ENCODE assay signal across 1 cellular context in the genomic region with DNA sequence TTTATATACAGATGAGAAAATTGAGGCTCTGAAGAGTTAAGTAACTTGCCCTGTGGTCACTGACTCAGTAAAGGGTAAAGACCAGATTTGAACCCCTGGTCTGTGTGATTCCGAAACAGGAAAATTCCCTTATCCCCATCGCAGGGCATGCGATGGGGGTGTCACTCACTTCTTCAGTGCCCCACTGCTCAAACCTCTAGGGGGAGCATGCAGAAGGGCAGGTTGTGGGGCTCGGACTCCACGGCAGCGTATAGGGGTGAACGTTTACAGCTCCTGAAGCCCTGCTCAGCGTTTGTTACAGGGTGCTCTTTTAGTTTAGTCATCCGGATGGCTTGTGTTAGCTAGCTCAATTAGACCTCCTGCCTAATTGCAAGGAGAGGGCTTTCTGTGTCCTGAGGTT.
TF ChIP-seq lines count a peak whose summit lies in the region.

No MANE protein-coding gene starts in this region.

TF ChIP-seq in WTC11, 78 proteins besides CTCF, POLR2A, EP300 and RAD21 (continued from another document):
- TF ChIP-seq, protein P1, sequence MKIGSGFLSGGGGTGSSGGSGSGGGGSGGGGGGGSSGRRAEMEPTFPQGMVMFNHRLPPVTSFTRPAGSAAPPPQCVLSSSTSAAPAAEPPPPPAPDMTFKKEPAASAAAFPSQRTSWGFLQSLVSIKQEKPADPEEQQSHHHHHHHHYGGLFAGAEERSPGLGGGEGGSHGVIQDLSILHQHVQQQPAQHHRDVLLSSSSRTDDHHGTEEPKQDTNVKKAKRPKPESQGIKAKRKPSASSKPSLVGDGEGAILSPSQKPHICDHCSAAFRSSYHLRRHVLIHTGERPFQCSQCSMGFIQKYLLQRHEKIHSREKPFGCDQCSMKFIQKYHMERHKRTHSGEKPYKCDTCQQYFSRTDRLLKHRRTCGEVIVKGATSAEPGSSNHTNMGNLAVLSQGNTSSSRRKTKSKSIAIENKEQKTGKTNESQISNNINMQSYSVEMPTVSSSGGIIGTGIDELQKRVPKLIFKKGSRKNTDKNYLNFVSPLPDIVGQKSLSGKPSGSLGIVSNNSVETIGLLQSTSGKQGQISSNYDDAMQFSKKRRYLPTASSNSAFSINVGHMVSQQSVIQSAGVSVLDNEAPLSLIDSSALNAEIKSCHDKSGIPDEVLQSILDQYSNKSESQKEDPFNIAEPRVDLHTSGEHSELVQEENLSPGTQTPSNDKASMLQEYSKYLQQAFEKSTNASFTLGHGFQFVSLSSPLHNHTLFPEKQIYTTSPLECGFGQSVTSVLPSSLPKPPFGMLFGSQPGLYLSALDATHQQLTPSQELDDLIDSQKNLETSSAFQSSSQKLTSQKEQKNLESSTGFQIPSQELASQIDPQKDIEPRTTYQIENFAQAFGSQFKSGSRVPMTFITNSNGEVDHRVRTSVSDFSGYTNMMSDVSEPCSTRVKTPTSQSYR (CRISPR knock-in tag; IDR thresholded peaks at IDR 0.05) = no peak
- TF ChIP-seq, protein P2, sequence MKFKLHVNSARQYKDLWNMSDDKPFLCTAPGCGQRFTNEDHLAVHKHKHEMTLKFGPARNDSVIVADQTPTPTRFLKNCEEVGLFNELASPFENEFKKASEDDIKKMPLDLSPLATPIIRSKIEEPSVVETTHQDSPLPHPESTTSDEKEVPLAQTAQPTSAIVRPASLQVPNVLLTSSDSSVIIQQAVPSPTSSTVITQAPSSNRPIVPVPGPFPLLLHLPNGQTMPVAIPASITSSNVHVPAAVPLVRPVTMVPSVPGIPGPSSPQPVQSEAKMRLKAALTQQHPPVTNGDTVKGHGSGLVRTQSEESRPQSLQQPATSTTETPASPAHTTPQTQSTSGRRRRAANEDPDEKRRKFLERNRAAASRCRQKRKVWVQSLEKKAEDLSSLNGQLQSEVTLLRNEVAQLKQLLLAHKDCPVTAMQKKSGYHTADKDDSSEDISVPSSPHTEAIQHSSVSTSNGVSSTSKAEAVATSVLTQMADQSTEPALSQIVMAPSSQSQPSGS (CRISPR knock-in tag; IDR thresholded peaks at IDR 0.05; ENCODE audit: borderline replicate concordance, low read depth) = no peak
- TF ChIP-seq ZNF671 (CRISPR knock-in tag; IDR thresholded peaks at IDR 0.05) (no peak), ARID4B (CRISPR knock-in tag; IDR thresholded peaks at IDR 0.05; ENCODE audit: borderline replicate concordance) (no peak), MXD4 (CRISPR knock-in tag; IDR thresholded peaks at IDR 0.05; ENCODE audit: borderline replicate concordance) (no peak), IRF2 (CRISPR knock-in tag; IDR thresholded peaks at IDR 0.05; ENCODE audit: borderline replicate concordance, low read depth) (no peak), ETV6 (CRISPR knock-in tag; IDR thresholded peaks at IDR 0.05) (no peak)
- TF ChIP-seq, protein P3, sequence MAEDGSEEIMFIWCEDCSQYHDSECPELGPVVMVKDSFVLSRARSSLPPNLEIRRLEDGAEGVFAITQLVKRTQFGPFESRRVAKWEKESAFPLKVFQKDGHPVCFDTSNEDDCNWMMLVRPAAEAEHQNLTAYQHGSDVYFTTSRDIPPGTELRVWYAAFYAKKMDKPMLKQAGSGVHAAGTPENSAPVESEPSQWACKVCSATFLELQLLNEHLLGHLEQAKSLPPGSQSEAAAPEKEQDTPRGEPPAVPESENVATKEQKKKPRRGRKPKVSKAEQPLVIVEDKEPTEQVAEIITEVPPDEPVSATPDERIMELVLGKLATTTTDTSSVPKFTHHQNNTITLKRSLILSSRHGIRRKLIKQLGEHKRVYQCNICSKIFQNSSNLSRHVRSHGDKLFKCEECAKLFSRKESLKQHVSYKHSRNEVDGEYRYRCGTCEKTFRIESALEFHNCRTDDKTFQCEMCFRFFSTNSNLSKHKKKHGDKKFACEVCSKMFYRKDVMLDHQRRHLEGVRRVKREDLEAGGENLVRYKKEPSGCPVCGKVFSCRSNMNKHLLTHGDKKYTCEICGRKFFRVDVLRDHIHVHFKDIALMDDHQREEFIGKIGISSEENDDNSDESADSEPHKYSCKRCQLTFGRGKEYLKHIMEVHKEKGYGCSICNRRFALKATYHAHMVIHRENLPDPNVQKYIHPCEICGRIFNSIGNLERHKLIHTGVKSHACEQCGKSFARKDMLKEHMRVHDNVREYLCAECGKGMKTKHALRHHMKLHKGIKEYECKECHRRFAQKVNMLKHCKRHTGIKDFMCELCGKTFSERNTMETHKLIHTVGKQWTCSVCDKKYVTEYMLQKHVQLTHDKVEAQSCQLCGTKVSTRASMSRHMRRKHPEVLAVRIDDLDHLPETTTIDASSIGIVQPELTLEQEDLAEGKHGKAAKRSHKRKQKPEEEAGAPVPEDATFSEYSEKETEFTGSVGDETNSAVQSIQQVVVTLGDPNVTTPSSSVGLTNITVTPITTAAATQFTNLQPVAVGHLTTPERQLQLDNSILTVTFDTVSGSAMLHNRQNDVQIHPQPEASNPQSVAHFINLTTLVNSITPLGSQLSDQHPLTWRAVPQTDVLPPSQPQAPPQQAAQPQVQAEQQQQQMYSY (CRISPR knock-in tag; IDR thresholded peaks at IDR 0.05) = no peak
- TF ChIP-seq, protein P4, sequence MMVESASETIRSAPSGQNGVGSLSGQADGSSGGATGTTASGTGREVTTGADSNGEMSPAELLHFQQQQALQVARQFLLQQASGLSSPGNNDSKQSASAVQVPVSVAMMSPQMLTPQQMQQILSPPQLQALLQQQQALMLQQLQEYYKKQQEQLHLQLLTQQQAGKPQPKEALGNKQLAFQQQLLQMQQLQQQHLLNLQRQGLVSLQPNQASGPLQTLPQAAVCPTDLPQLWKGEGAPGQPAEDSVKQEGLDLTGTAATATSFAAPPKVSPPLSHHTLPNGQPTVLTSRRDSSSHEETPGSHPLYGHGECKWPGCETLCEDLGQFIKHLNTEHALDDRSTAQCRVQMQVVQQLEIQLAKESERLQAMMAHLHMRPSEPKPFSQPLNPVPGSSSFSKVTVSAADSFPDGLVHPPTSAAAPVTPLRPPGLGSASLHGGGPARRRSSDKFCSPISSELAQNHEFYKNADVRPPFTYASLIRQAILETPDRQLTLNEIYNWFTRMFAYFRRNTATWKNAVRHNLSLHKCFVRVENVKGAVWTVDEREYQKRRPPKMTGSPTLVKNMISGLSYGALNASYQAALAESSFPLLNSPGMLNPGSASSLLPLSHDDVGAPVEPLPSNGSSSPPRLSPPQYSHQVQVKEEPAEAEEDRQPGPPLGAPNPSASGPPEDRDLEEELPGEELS (CRISPR knock-in tag; IDR thresholded peaks at IDR 0.05) = no peak
- TF ChIP-seq, protein P5, sequence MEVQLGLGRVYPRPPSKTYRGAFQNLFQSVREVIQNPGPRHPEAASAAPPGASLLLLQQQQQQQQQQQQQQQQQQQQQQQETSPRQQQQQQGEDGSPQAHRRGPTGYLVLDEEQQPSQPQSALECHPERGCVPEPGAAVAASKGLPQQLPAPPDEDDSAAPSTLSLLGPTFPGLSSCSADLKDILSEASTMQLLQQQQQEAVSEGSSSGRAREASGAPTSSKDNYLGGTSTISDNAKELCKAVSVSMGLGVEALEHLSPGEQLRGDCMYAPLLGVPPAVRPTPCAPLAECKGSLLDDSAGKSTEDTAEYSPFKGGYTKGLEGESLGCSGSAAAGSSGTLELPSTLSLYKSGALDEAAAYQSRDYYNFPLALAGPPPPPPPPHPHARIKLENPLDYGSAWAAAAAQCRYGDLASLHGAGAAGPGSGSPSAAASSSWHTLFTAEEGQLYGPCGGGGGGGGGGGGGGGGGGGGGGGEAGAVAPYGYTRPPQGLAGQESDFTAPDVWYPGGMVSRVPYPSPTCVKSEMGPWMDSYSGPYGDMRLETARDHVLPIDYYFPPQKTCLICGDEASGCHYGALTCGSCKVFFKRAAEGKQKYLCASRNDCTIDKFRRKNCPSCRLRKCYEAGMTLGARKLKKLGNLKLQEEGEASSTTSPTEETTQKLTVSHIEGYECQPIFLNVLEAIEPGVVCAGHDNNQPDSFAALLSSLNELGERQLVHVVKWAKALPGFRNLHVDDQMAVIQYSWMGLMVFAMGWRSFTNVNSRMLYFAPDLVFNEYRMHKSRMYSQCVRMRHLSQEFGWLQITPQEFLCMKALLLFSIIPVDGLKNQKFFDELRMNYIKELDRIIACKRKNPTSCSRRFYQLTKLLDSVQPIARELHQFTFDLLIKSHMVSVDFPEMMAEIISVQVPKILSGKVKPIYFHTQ (CRISPR knock-in tag; IDR thresholded peaks at IDR 0.05) = no peak
